In the genomic region with DNA sequence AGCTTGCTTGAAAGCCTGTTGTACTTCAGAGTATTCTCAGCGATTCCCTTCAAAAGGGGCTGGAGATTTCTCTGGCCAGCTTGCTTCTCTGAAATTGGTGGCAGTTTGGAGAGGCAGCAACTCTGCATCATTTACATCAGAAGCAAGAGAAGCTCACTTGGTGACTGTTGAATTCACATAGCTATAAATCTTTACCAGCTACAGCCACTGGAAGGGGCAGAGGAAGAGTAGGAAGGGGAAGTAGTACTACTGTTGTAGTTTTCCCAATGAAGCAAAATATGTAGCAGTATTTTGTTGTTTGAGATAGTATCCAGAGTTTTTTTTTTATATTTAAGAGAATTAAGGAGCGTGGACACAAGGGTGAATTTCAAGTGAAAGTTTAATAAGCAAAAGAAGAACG, we compare ENCODE assay signal across 21 cellular contexts. TPM values are rescaled to one million over a fixed set of nuclear protein-coding genes. Genes with fewer than 3 reads are reported as not detected.
A peak's percentile ranks its signal among the peaks of the same experiment; 100 is the strongest.
DNase-seq lines count a peak whose midpoint lies in the region; TF ChIP-seq lines count a peak whose summit lies in the region.
"Had no signal": no experiment of that assay in that cellular context is flagged by ENCODE, and none has a peak within 500 bp of the region (broad histone marks: within the 10 kb centered on the region; RNA-seq: fewer than 3 reads in every experiment).

No MANE protein-coding gene starts in this region.

- no TSS peak for BruUV-seq in A673 (replicated peaks; lab: Mats Ljungman, UMichigan)

- no peaks in the 10 kb centered on the region for H3K4me1 ChIP-seq in CD8-positive, alpha-beta memory T cell (ENCODE audit: insufficient read depth, low read length)
- no peaks in the 10 kb centered on the region for H3K4me1 ChIP-seq in A673 (ENCODE audit: insufficient read depth, low read length, poor library complexity, severe bottlenecking)
- H3K4me1 ChIP-seq: A549 had no signal

- peaks cover 0 to 8% of the 10 kb centered on the region in 2 donors for H3K27me3 Mint-ChIP-seq in CD8-positive, alpha-beta memory T cell
- H3K27me3 Mint-ChIP-seq: CD4-positive, CD25-positive, alpha-beta regulatory T cell had no signal

- CTCF ChIA-PET in CD8-positive, alpha-beta memory T cell (lab: Charles Lee), result no interaction called here
- CTCF ChIA-PET in A673 (lab: Charles Lee), result no interaction called here

- H3K9me3 Mint-ChIP-seq in CD8-positive, alpha-beta memory T cell, result peaks cover 0 to 2% (median 0%) of the 10 kb centered on the region in 5 donors
- H3K9me3 Mint-ChIP-seq: CD8-positive, alpha-beta T cell had no signal

- H3K27me3 ChIP-seq in CD8-positive, alpha-beta memory T cell (ENCODE audit: insufficient read depth, low read length, poor library complexity, severe bottlenecking), result no peaks in the 10 kb centered on the region
- no peaks in the 10 kb centered on the region for H3K27me3 ChIP-seq in A673 (replicated peaks; ENCODE audit: insufficient read depth, low read depth, low read length, poor library complexity)

- DNase-seq in CD8-positive, alpha-beta memory T cell, result no peak
- DNase-seq in OCI-M1 (lab: John Stamatoyannopoulos, UW), result peak; percentile 60
- peak; percentile 1 to 8 for DNase-seq in erythroblast (lab: John Stamatoyannopoulos, UW)
- no peak for DNase-seq in foreskin fibroblast
- DNase-seq in A673 (ENCODE audit: low spot score), result no peak
- no peak for DNase-seq in C1 segment of cervical spinal cord (lab: John Stamatoyannopoulos, UW)
- DNase-seq: 8988T; CD4-positive, CD25-positive, alpha-beta regulatory T cell; CD8-positive, alpha-beta T cell; DMS 273 treated with DMSO at 0.1 percent for 48 hours; DMS79; EL; GDM1; GM23248; H7; HCEC 1CT had no signal

- intact Hi-C loops in A673 (cut with micrococcal nuclease; ENCODE audit: unreplicated experiment), result no loop called here

- TF ChIP-seq POLR2A in erythroblast (IDR thresholded peaks at IDR 0.05; ENCODE audit: low read length), result no peak

- POLR2A ChIA-PET in CD8-positive, alpha-beta memory T cell (lab: Charles Lee), result no interaction called here
- POLR2A ChIA-PET in A673 (lab: Charles Lee; ENCODE audit: low non-redundant PET), result no interaction called here

- H3K36me3 Mint-ChIP-seq in CD8-positive, alpha-beta memory T cell, result no peaks in the 10 kb centered on the region
- H3K36me3 Mint-ChIP-seq: CD4-positive, CD25-positive, alpha-beta regulatory T cell; CD8-positive, alpha-beta T cell had no signal

- H3K4me3 Mint-ChIP-seq in CD8-positive, alpha-beta memory T cell, result no peak overlapping the region
- H3K4me3 Mint-ChIP-seq: CD4-positive, CD25-positive, alpha-beta regulatory T cell; CD8-positive, alpha-beta T cell had no signal

- no peak overlapping the region for H3K27ac Mint-ChIP-seq in CD8-positive, alpha-beta memory T cell
- H3K27ac Mint-ChIP-seq: CD4-positive, CD25-positive, alpha-beta regulatory T cell; CD8-positive, alpha-beta T cell had no signal

- no peaks in the 10 kb centered on the region for H3K9me3 ChIP-seq in CD8-positive, alpha-beta memory T cell (ENCODE audit: low read length)
- no peaks in the 10 kb centered on the region for H3K9me3 ChIP-seq in A673 (ENCODE audit: low read depth, low read length, poor library complexity, severe bottlenecking)
- H3K9me3 ChIP-seq: A549 had no signal

- H3K36me3 ChIP-seq in CD8-positive, alpha-beta memory T cell (ENCODE audit: insufficient read depth, low read length), result no peaks in the 10 kb centered on the region
- H3K36me3 ChIP-seq in A673 (ENCODE audit: insufficient read depth, low read length, poor library complexity, severe bottlenecking), result no peaks in the 10 kb centered on the region

- no peaks in the 10 kb centered on the region for H3K4me1 Mint-ChIP-seq in CD8-positive, alpha-beta memory T cell
- H3K4me1 Mint-ChIP-seq: CD4-positive, CD25-positive, alpha-beta regulatory T cell had no signal

- H3K4me3 ChIP-seq in CD8-positive, alpha-beta memory T cell (ENCODE audit: low read length), result no peak overlapping the region
- H3K4me3 ChIP-seq in foreskin fibroblast (ENCODE audit: low read depth in 1 of 2, low read length in 2 of 2), result no peak overlapping the region
- no peak overlapping the region for H3K4me3 ChIP-seq in A673 (ENCODE audit: low read depth, low read length, poor library complexity, severe bottlenecking)
- H3K4me3 ChIP-seq: A549, GM12878, GM23248 had no signal

- H3K27ac ChIP-seq in CD8-positive, alpha-beta memory T cell (ENCODE audit: low read depth, low read length), result peak overlapping the region; percentile 16
- H3K27ac ChIP-seq in A673 (ENCODE audit: low read depth, low read length, poor library complexity, severe bottlenecking), result no peak overlapping the region
- H3K27ac ChIP-seq: A549, C4-2B, GM23248 had no signal

- no peak for TF ChIP-seq CTCF in foreskin fibroblast (IDR thresholded peaks at IDR 0.05; ENCODE audit: low read depth, low read length)
- no peak for TF ChIP-seq CTCF in A673 (conservative IDR thresholded peaks at IDR 0.05; ENCODE audit: low read depth, low read length)

RNA-seq across cellular contexts. Expression of gene TENT5D, which starts 2.8 kb away (rescaled TPM):
- not detected for total RNA-seq in CD8-positive, alpha-beta memory T cell
- not detected for polyA plus RNA-seq in CD8-positive, alpha-beta memory T cell
- total RNA-seq in A673 (2021), result not detected in 2 replicates
- total RNA-seq: CD4-positive, CD25-positive, alpha-beta regulatory T cell; CD8-positive, alpha-beta T cell; GM12878; GM23248; H1; H7 had no signal
- polyA plus RNA-seq: A549; BJ; CD4-positive, CD25-positive, alpha-beta regulatory T cell; GM12878; GM23248; H1 had no signal

Comparison
In these comparisons a context has a peak if more than half of its experiments do, and no peak if none do; other contexts are left out.
1. DNase-seq: peak in OCI-M1 (single experiment) and erythroblast (2 of 2); none in CD8-positive, alpha-beta memory T cell (0 of 5), foreskin fibroblast (0 of 2), A673 (single experiment) and C1 segment of cervical spinal cord (0 of 14).